ENCODE assay signal across 22 cellular contexts in the genomic region with DNA sequence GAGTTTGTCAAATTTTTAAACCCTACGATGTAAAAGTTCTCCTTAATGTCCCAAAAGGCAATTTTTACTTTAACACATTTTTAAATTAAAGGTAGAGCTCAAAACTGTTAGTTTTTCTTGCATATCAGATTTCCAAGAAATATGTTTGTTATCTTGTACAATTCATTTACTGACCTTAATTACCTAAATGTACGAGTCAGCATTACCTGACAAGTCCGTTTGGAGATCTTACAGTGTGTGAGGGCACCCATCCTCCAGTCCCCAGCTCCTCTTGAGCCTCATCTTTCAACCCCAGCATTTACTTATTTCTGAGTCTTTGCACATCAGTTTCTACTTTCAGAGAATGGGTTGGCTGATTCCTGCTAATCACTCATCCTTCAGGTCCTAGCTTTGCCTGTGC. TPM values are rescaled to one million over a fixed set of nuclear protein-coding genes. Genes with fewer than 3 reads are reported as not detected.
"Had no signal": no experiment of that assay in that cellular context is flagged by ENCODE, and none has a peak within 500 bp of the region (broad histone marks: within the 10 kb centered on the region; RNA-seq: fewer than 3 reads in every experiment).

No MANE protein-coding gene starts in this region.

- H3K27me3 Mint-ChIP-seq: activated naive CD8-positive, alpha-beta T cell treated with anti-CD3 and anti-CD28 coated beads for 36 hours had no signal

- H3K4me3 ChIP-seq: cardiac muscle cell had no signal

- DNase-seq: activated CD4-positive, alpha-beta T cell treated with anti-CD3 and anti-CD28 coated beads for 4 hours; activated CD8-positive, alpha-beta memory T cell treated with anti-CD3 and anti-CD28 coated beads, Interleukin-2, amount 50 U/mL, for 4 hours; activated CD8-positive, alpha-beta T cell treated with anti-CD3 and anti-CD28 coated beads for 36 hours; activated gamma-delta T cell treated with Interleukin-2 at 50 U/mL for 16 hours; activated naive CD4-positive, alpha-beta T cell treated with anti-CD3 and anti-CD28 coated beads, Interleukin-2, amount 10 ng/mL, durations not matched to agents 7 days and 5 days; activated naive CD8-positive, alpha-beta T cell treated with anti-CD3 and anti-CD28 coated beads for 36 hours; activated T-cell treated with anti-CD3 and anti-CD28 coated beads, Interleukin-2, amount 50 U/mL, for 72 hours; brain microvascular endothelial cell; KG1; NCI-H1417 treated with DMSO at 0.1 percent for 48 hours; NCI-H1694; NCI-H2029; NCI-H510A treated with DMSO at 0.1 percent for 48 hours; PC-3; SHP77; T-cell; T-helper 2 cell; T1000 had no signal

- H3K4me3 Mint-ChIP-seq: activated CD8-positive, alpha-beta T cell treated with anti-CD3 and anti-CD28 coated beads for 36 hours; activated naive CD4-positive, alpha-beta T cell treated with anti-CD3 and anti-CD28 coated beads, Interleukin-2, amount 10 ng/mL, durations not matched to agents 7 days and 5 days; activated naive CD8-positive, alpha-beta T cell treated with anti-CD3 and anti-CD28 coated beads for 36 hours; activated T-cell treated with anti-CD3 and anti-CD28 coated beads, Interleukin-2, amount 50 U/mL, for 72 hours; T-cell had no signal

- H3K27ac ChIP-seq: brain microvascular endothelial cell, cardiac muscle cell had no signal

- H3K27ac Mint-ChIP-seq: activated CD8-positive, alpha-beta T cell treated with anti-CD3 and anti-CD28 coated beads for 36 hours; activated naive CD4-positive, alpha-beta T cell treated with anti-CD3 and anti-CD28 coated beads, Interleukin-2, amount 10 ng/mL, durations not matched to agents 7 days and 5 days; activated naive CD8-positive, alpha-beta T cell treated with anti-CD3 and anti-CD28 coated beads for 36 hours; activated T-cell treated with anti-CD3 and anti-CD28 coated beads, Interleukin-2, amount 50 U/mL, for 72 hours; activated T-helper 2 cell treated with anti-CD3 and anti-CD28 coated beads, Interferon-gamma antibody, Interleukin-2, Interleukin-4, amounts not matched to agents 10 μg/mL and 5 μg/mL and 100 μg/mL, durations not matched to agents 14 hours and 24 hours and 36 hours; T-cell had no signal

- ATAC-seq: activated CD8-positive, alpha-beta T cell treated with anti-CD3 and anti-CD28 coated beads for 36 hours; activated T-cell treated with anti-CD3 and anti-CD28 coated beads, Interleukin-2, amount 50 U/mL, for 72 hours; PC-3; T-cell had no signal

- FAIRE-seq: RCC 7860, TTC549 had no signal

- H3K4me1 Mint-ChIP-seq: activated naive CD4-positive, alpha-beta T cell treated with anti-CD3 and anti-CD28 coated beads, Interleukin-2, amount 10 ng/mL, durations not matched to agents 7 days and 5 days; activated naive CD8-positive, alpha-beta T cell treated with anti-CD3 and anti-CD28 coated beads for 36 hours; T-cell had no signal

- H3K9me3 Mint-ChIP-seq: activated CD8-positive, alpha-beta T cell treated with anti-CD3 and anti-CD28 coated beads for 36 hours; activated naive CD4-positive, alpha-beta T cell treated with anti-CD3 and anti-CD28 coated beads, Interleukin-2, amount 10 ng/mL, durations not matched to agents 7 days and 5 days; activated naive CD8-positive, alpha-beta T cell treated with anti-CD3 and anti-CD28 coated beads for 36 hours; activated T-cell treated with anti-CD3 and anti-CD28 coated beads, Interleukin-2, amount 50 U/mL, for 72 hours; activated T-helper 2 cell treated with anti-CD3 and anti-CD28 coated beads, Interferon-gamma antibody, Interleukin-2, Interleukin-4, amounts not matched to agents 10 μg/mL and 5 μg/mL and 100 μg/mL, durations not matched to agents 14 hours and 24 hours and 36 hours; T-cell had no signal

- H3K36me3 Mint-ChIP-seq: activated naive CD4-positive, alpha-beta T cell treated with anti-CD3 and anti-CD28 coated beads, Interleukin-2, amount 10 ng/mL, durations not matched to agents 7 days and 5 days; activated naive CD8-positive, alpha-beta T cell treated with anti-CD3 and anti-CD28 coated beads for 36 hours; T-cell had no signal

- H3K27me3 ChIP-seq: brain microvascular endothelial cell had no signal

- H3K36me3 ChIP-seq: brain microvascular endothelial cell, cardiac muscle cell had no signal

RNA-seq across cellular contexts. Expression of gene PPM1H, which starts 23.7 kb away (rescaled TPM):
- total RNA-seq: activated T-cell treated with anti-CD3 and anti-CD28 coated beads, Interleukin-2, amount 50 U/mL, for 72 hours; activated T-helper 2 cell treated with anti-CD3 and anti-CD28 coated beads, Interferon-gamma antibody, Interleukin-2, Interleukin-4, amounts not matched to agents 10 μg/mL and 5 μg/mL and 100 μg/mL, durations not matched to agents 14 hours and 24 hours and 36 hours had no signal
